Comparison of ENCODE assay signal across 1 cellular context in genomic region chr1:211829343-211830054, GRCh38.
TF ChIP-seq lines count a peak whose summit lies in the region.

No MANE protein-coding gene starts in this region.

TF ChIP-seq in K562, 482 proteins besides CTCF, POLR2A, EP300 and RAD21 (continued from another document and continues in another):
- TF ChIP-seq, protein P1, sequence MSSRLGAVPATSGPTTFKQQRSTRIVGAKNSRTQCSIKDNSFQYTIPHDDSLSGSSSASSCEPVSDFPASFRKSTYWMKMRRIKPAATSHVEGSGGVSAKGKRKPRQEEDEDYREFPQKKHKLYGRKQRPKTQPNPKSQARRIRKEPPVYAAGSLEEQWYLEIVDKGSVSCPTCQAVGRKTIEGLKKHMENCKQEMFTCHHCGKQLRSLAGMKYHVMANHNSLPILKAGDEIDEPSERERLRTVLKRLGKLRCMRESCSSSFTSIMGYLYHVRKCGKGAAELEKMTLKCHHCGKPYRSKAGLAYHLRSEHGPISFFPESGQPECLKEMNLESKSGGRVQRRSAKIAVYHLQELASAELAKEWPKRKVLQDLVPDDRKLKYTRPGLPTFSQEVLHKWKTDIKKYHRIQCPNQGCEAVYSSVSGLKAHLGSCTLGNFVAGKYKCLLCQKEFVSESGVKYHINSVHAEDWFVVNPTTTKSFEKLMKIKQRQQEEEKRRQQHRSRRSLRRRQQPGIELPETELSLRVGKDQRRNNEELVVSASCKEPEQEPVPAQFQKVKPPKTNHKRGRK (tag; IDR thresholded peaks at IDR 0.05) = peak; percentile 84
- TF ChIP-seq, protein P2, sequence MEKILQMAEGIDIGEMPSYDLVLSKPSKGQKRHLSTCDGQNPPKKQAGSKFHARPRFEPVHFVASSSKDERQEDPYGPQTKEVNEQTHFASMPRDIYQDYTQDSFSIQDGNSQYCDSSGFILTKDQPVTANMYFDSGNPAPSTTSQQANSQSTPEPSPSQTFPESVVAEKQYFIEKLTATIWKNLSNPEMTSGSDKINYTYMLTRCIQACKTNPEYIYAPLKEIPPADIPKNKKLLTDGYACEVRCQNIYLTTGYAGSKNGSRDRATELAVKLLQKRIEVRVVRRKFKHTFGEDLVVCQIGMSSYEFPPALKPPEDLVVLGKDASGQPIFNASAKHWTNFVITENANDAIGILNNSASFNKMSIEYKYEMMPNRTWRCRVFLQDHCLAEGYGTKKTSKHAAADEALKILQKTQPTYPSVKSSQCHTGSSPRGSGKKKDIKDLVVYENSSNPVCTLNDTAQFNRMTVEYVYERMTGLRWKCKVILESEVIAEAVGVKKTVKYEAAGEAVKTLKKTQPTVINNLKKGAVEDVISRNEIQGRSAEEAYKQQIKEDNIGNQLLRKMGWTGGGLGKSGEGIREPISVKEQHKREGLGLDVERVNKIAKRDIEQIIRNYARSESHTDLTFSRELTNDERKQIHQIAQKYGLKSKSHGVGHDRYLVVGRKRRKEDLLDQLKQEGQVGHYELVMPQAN (IDR thresholded peaks at IDR 0.05; ENCODE audit: borderline replicate concordance) = peak; percentile 63; the same call in 1 of the 2 replicates
- peak in 1 of 2 experiments; percentile 18 for TF ChIP-seq E2F6 (IDR thresholded peaks at IDR 0.05; ENCODE audit: borderline replicate concordance in 1 of 2, extremely low read depth in 1 of 2, insufficient read depth in 1 of 2, insufficient read length in 1 of 2, low read depth in 1 of 2, low read length in 1 of 2, poor library complexity in 1 of 2, severe bottlenecking in 1 of 2)
- TF ChIP-seq MTA1 (IDR thresholded peaks at IDR 0.05; ENCODE audit: borderline replicate concordance) = peak; percentile 27; the same call in 1 of the 2 replicates
- TF ChIP-seq GATAD2A (IDR thresholded peaks at IDR 0.05) = 0 out of 2 replicates have a peak, but pooled peaks have one; percentile 36
- peak; percentile 54 to 65; a peak in 3 of 4 replicates for TF ChIP-seq MLLT1 (IDR thresholded peaks at IDR 0.05)
- no peak for TF ChIP-seq MTF1 (CRISPR knock-in tag; IDR thresholded peaks at IDR 0.05; ENCODE audit: borderline replicate concordance)
- no peak for TF ChIP-seq CCNT2 (IDR thresholded peaks at IDR 0.05; ENCODE audit: borderline replicate concordance, extremely low read depth, insufficient read length, low read depth, low read length)
- TF ChIP-seq MTA2 (IDR thresholded peaks at IDR 0.05; ENCODE audit: low read depth) = 0 out of 2 replicates have a peak, but pooled peaks have one; percentile 31
- TF ChIP-seq KDM5B (IDR thresholded peaks at IDR 0.05; ENCODE audit: insufficient replicate concordance, low read depth, low read length) = no peak
- peak; percentile 59; the same call in 1 of the 2 replicates for TF ChIP-seq FOXP1 (CRISPR knock-in tag; IDR thresholded peaks at IDR 0.05)
- 0 out of 2 replicates have a peak, but pooled peaks have one; percentile 46 for TF ChIP-seq L3MBTL2 (IDR thresholded peaks at IDR 0.05)
- 0 out of 2 replicates have a peak, but pooled peaks have one; percentile 25 for TF ChIP-seq SMARCE1 (IDR thresholded peaks at IDR 0.05)
- 0 out of 2 replicates have a peak, but pooled peaks have one; percentile 45 for TF ChIP-seq YBX1 (IDR thresholded peaks at IDR 0.05)
- peak in 1 of 2 experiments; percentile 30 for TF ChIP-seq AFF1 (IDR thresholded peaks at IDR 0.05; ENCODE audit: low read depth in 1 of 2, partially characterized antibody in 2 of 2)
- TF ChIP-seq ZNF764 (CRISPR knock-in tag; IDR thresholded peaks at IDR 0.05; ENCODE audit: low read depth) = no peak
- peak; percentile 18 for TF ChIP-seq ARHGAP35 (IDR thresholded peaks at IDR 0.05; ENCODE audit: partially characterized antibody)
- no peak for TF ChIP-seq KAT8 (IDR thresholded peaks at IDR 0.05; ENCODE audit: low read depth)
- TF ChIP-seq IFI16 (CRISPR knock-in tag; IDR thresholded peaks at IDR 0.05) = no peak
- TF ChIP-seq HLTF (IDR thresholded peaks at IDR 0.05) = peak; percentile 73; the same call in 1 of the 2 replicates
- 0 out of 2 replicates have a peak, but pooled peaks have one; percentile 37 for TF ChIP-seq SMAD3 (CRISPR knock-in tag; conservative IDR thresholded peaks at IDR 0.05)
- 0 out of 2 replicates have a peak, but pooled peaks have one; percentile 19 for TF ChIP-seq SNIP1 (IDR thresholded peaks at IDR 0.05; ENCODE audit: low read depth)
- TF ChIP-seq CEBPG (CRISPR knock-in tag; IDR thresholded peaks at IDR 0.05) = no peak
- TF ChIP-seq CEBPG (tag; conservative IDR thresholded peaks at IDR 0.05 in 1 of 2, IDR thresholded peaks at IDR 0.05 in 1 of 2) = peak; percentile 70 to 71
- no peak for TF ChIP-seq ID3 (CRISPR knock-in tag; IDR thresholded peaks at IDR 0.05)
- TF ChIP-seq ID3 (tag; IDR thresholded peaks at IDR 0.05) = peak; percentile 42; the same call in 1 of the 2 replicates
- no peak for TF ChIP-seq KDM1A (IDR thresholded peaks at IDR 0.05)
- peak; percentile 37; the same call in 1 of the 2 replicates for TF ChIP-seq ZBTB40 (IDR thresholded peaks at IDR 0.05)
- no peak for TF ChIP-seq ZBTB40 (CRISPR knock-in tag; IDR thresholded peaks at IDR 0.05)
